Comparison of ENCODE assay signal across 9 cellular contexts in genomic region chr19:1825909-1826556, GRCh38. TPM values are rescaled to one million over a fixed set of nuclear protein-coding genes. Genes with fewer than 3 reads are reported as not detected.
A peak's percentile ranks its signal among the peaks of the same experiment; 100 is the strongest.
DNase-seq lines count a peak whose midpoint lies in the region; ATAC-seq and TF ChIP-seq lines count a peak whose summit lies in the region.
"Had no signal": no experiment of that assay in that cellular context is flagged by ENCODE, and none has a peak within 500 bp of the region (broad histone marks: within the 10 kb centered on the region; RNA-seq: fewer than 3 reads in every experiment).

No MANE protein-coding gene starts in this region.

- peaks cover 34% of the 10 kb centered on the region for H3K79me2 ChIP-seq in osteoblast (ENCODE audit: insufficient read depth, low read length)

- no peaks in the 10 kb centered on the region for H3K27me3 Mint-ChIP-seq in CD4-positive, alpha-beta memory T cell

- H3K36me3 ChIP-seq in CD4-positive, alpha-beta memory T cell (ENCODE audit: insufficient read depth, low read length): peaks cover 33% of the 10 kb centered on the region
- H3K36me3 ChIP-seq in gastroesophageal sphincter (peaks cover 0 to 98% of the 10 kb centered on the region in 2 donors), osteoblast (ENCODE audit: insufficient read depth, low read length) (peaks cover 16% of the 10 kb centered on the region), thoracic aorta (peaks cover 43% of the 10 kb centered on the region)

- peak; percentile 82 for ATAC-seq in gastroesophageal sphincter
- ATAC-seq in thoracic aorta (ENCODE audit: insufficient number of reproducible peaks, low FRiP score, low read depth): no peak
- no peak for ATAC-seq in HG03439 (IDR thresholded peaks at IDR 0.05; ENCODE audit: unreplicated experiment)

- H3K27ac Mint-ChIP-seq in CD4-positive, alpha-beta memory T cell: peak overlapping the region in 1 of 7 donors; percentile 47
- H3K27ac Mint-ChIP-seq: T-helper 1 cell treated with Interleukin-12 subunit alpha and Interleukin-12 subunit beta and Interleukin-4 antibody, amounts not matched to agents 30 μg/mL and 1 μg/mL, for 36 hours had no signal

- CTCF ChIA-PET in CD4-positive, alpha-beta memory T cell (lab: Charles Lee; ENCODE audit: partially characterized antibody): interaction anchor here (0.6 to 7.6 kb wide), 31 partner anchors 8 to 1308 kb away, joined by 3 to 77 read pairs (median 4); no protein-coding TSS in a partner anchor

- no peak overlapping the region for H3K27ac ChIP-seq in CD4-positive, alpha-beta memory T cell (ENCODE audit: low read depth, low read length)
- H3K27ac ChIP-seq in gastroesophageal sphincter (no peak overlapping the region), osteoblast (ENCODE audit: low read depth, low read length) (no peak overlapping the region), thoracic aorta (no peak overlapping the region)

- H4K20me1 ChIP-seq in osteoblast (ENCODE audit: insufficient read depth, low read length): peaks cover 37% of the 10 kb centered on the region

- H3K4me3 ChIP-seq in CD4-positive, alpha-beta memory T cell (ENCODE audit: low read length in 2 of 2): no peak overlapping the region
- H3K4me3 ChIP-seq in gastroesophageal sphincter (no peak overlapping the region), osteoblast (ENCODE audit: insufficient read depth, low read length) (no peak overlapping the region), thoracic aorta (no peak overlapping the region)

- peaks cover 4 to 30% of the 10 kb centered on the region in 2 donors for H3K36me3 Mint-ChIP-seq in CD4-positive, alpha-beta memory T cell

- H3K27me3 ChIP-seq in CD4-positive, alpha-beta memory T cell (ENCODE audit: insufficient read depth, low read length): no peaks in the 10 kb centered on the region
- H3K27me3 ChIP-seq in gastroesophageal sphincter (no peaks in the 10 kb centered on the region), osteoblast (ENCODE audit: insufficient read depth, low read length) (no peaks in the 10 kb centered on the region), thoracic aorta (replicated peaks; ENCODE audit: insufficient read depth) (no peaks in the 10 kb centered on the region)

- no peak overlapping the region for H3K4me2 ChIP-seq in osteoblast (ENCODE audit: insufficient read depth, low read length)

- POLR2A ChIA-PET in CD4-positive, alpha-beta memory T cell (lab: Charles Lee; ENCODE audit: partially characterized antibody): interaction anchor here (0.7 to 1.1 kb wide), 5 partner anchors 15 to 222 kb away, joined by 3 to 4 read pairs (median 3); no protein-coding TSS in a partner anchor

- peak; percentile 70 to 75 (median 73) for DNase-seq in CD4-positive, alpha-beta memory T cell
- peak; percentile 82 for DNase-seq in HK-2 (ENCODE audit: unreplicated experiment)
- DNase-seq in RPMI8226: peak; percentile 77
- peak; percentile 68 for DNase-seq in activated gamma-delta T cell treated with anti-CD3 and anti-CD28 coated beads, Interleukin-2, amount 50 U/mL, for 16 hours (ENCODE audit: low read depth)
- peak; percentile 100 for DNase-seq in osteoblast (ENCODE audit: insufficient read length, low spot score, missing footprints)
- DNase-seq in thoracic aorta (ENCODE audit: low spot score): no peak

- WGBS in gastroesophageal sphincter (ENCODE audit: low coverage in 1 of 2), 2 donors: 59% methylated on average over 4 of the region's 15 CpGs; no CpG with 5 or more reads in 1 of the 2 donors

- no peak overlapping the region for H2AFZ ChIP-seq in osteoblast (ENCODE audit: low read length)

- H3K4me1 Mint-ChIP-seq in CD4-positive, alpha-beta memory T cell: peaks cover 0 to 9% (median 2%) of the 10 kb centered on the region in 4 donors

- no peaks in the 10 kb centered on the region for H3K9me3 ChIP-seq in CD4-positive, alpha-beta memory T cell (ENCODE audit: control insufficient read depth in 1 of 2, low read length in 2 of 2)
- H3K9me3 ChIP-seq in gastroesophageal sphincter (no peaks in the 10 kb centered on the region), osteoblast (ENCODE audit: low read depth, low read length) (no peaks in the 10 kb centered on the region), thoracic aorta (no peaks in the 10 kb centered on the region)

- TF ChIP-seq POLR2A in gastroesophageal sphincter (IDR thresholded peaks at IDR 0.05): no peak

- no peak for TF ChIP-seq EP300 in gastroesophageal sphincter (IDR thresholded peaks at IDR 0.05)

- H3K4me1 ChIP-seq in CD4-positive, alpha-beta memory T cell (ENCODE audit: insufficient read depth, low read length): peaks cover 6% of the 10 kb centered on the region
- H3K4me1 ChIP-seq in gastroesophageal sphincter (peaks cover 0 to 18% (median 10%) of the 10 kb centered on the region in 3 donors), osteoblast (ENCODE audit: insufficient read depth, low read length) (no peaks in the 10 kb centered on the region), thoracic aorta (ENCODE audit: control insufficient read depth in 1 of 2, low read depth in 2 of 2) (peaks cover 0 to 4% of the 10 kb centered on the region in 2 donors)

- H3K9me3 Mint-ChIP-seq in CD4-positive, alpha-beta memory T cell: no peaks in the 10 kb centered on the region
- H3K9me3 Mint-ChIP-seq: T-helper 1 cell treated with Interleukin-12 subunit alpha and Interleukin-12 subunit beta and Interleukin-4 antibody, amounts not matched to agents 30 μg/mL and 1 μg/mL, for 36 hours had no signal

- peak overlapping the region in 2 of 8 donors; percentile 2 to 59 for H3K4me3 Mint-ChIP-seq in CD4-positive, alpha-beta memory T cell
- H3K4me3 Mint-ChIP-seq: T-helper 1 cell treated with Interleukin-12 subunit alpha and Interleukin-12 subunit beta and Interleukin-4 antibody, amounts not matched to agents 30 μg/mL and 1 μg/mL, for 36 hours had no signal

- TF ChIP-seq CTCF in gastroesophageal sphincter (IDR thresholded peaks at IDR 0.05): peak in 3 of 4 experiments; percentile 89 to 93 (median 89)
- peak; percentile 92 for TF ChIP-seq CTCF in osteoblast (IDR thresholded peaks at IDR 0.05; ENCODE audit: extremely low read depth, low read depth, low read length)
- TF ChIP-seq CTCF in thoracic aorta (IDR thresholded peaks at IDR 0.05): peak; percentile 95

- intact Hi-C loops in CD4-positive, alpha-beta memory T cell (cut with micrococcal nuclease): loop anchor here (1.0 to 10.0 kb wide), 2 partner anchors 38 to 151 kb away; no protein-coding TSS in a partner anchor

RNA-seq across cellular contexts. Expression of gene ATP8B3, which starts 14.0 kb away (rescaled TPM):
- total RNA-seq in CD4-positive, alpha-beta memory T cell: 1 to 10 TPM; 4.9 to 5.5 TPM
- polyA plus RNA-seq in CD4-positive, alpha-beta memory T cell: 1 to 10 TPM in 1 of 2 donors, under 1 TPM in 1; 0.73 to 2.3 TPM
- 1 to 10 TPM in 1 of 4 donors, under 1 TPM in 3; 0.27 to 1.4 (median 0.48) TPM for total RNA-seq in gastroesophageal sphincter
- 0.59 and 0.72 TPM in 2 replicates for total RNA-seq in osteoblast
- 1 to 10 TPM in 1 of 2 donors, under 1 TPM in 1; 0.21 to 1.4 TPM for total RNA-seq in thoracic aorta

RNA-seq across cellular contexts. Expression of gene REXO1, which starts 22.2 kb away (rescaled TPM):
- total RNA-seq in CD4-positive, alpha-beta memory T cell: 10 to 100 TPM; 57.1 to 57.3 TPM
- polyA plus RNA-seq in CD4-positive, alpha-beta memory T cell: 10 to 100 TPM in 1 of 2 donors, 1 to 10 TPM in 1; 1.5 to 11.9 TPM
- 10 to 100 TPM; 11.4 to 29.9 (median 16.1) TPM for total RNA-seq in gastroesophageal sphincter
- total RNA-seq in osteoblast: 8.5 and 9.4 TPM in 2 replicates
- 10 to 100 TPM; 18.2 to 24.5 TPM for total RNA-seq in thoracic aorta

RNA-seq across cellular contexts. Expression of gene KLF16, which starts 37.3 kb away (rescaled TPM):
- total RNA-seq in CD4-positive, alpha-beta memory T cell: 10 to 100 TPM; 17.9 to 19.3 TPM
- polyA plus RNA-seq in CD4-positive, alpha-beta memory T cell: 1 to 10 TPM in 1 of 2 donors, under 1 TPM in 1; 0.39 to 1.3 TPM
- 1 to 10 TPM; 1.4 to 7.1 (median 5.5) TPM for total RNA-seq in gastroesophageal sphincter
- 6.9 and 11.5 TPM in 2 replicates for total RNA-seq in osteoblast
- total RNA-seq in thoracic aorta: 10 to 100 TPM in 1 of 2 donors, 1 to 10 TPM in 1; 7.7 to 11.0 TPM

RNA-seq across cellular contexts. Expression of gene ABHD17A, which starts 59.3 kb away (rescaled TPM):
- total RNA-seq in CD4-positive, alpha-beta memory T cell: 100 to 1,000 TPM; 106 to 109 TPM
- 100 to 1,000 TPM; 138 to 204 TPM for polyA plus RNA-seq in CD4-positive, alpha-beta memory T cell
- total RNA-seq in gastroesophageal sphincter: 100 to 1,000 TPM in 1 of 4 donors, 10 to 100 TPM in 3; 80.0 to 117 (median 91.0) TPM
- 49.5 and 52.5 TPM in 2 replicates for total RNA-seq in osteoblast
- 100 to 1,000 TPM in 1 of 2 donors, 10 to 100 TPM in 1; 96.8 to 143 TPM for total RNA-seq in thoracic aorta
